Comparison of ENCODE assay signal across 8 cellular contexts in the genomic region with DNA sequence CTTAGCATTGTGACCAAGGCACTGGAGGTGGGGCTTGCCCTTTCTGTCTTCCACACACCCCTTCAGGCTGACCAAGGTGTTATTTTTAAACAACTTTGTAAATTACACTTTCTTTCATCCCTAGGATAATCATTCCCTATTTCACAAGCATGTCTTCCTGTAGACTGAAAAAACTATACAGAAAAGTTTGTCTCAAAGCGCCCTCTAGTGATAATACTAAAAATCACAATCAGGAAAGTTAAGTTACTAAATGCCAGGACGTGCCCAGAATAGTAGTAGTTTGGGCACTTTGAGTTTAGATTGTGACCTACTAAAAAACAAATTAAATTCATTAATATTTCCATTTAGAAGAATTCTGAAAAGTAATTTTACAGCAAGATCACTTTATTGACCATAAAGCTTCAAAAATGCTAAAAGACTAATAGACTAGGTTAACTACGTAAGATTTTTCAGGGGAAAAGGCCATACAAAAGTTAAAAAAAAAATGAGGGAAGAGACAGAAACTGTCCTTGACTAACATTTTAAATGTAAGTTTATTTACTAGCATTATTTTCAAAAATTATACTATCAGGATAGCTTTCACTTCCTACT.
DNase-seq lines count a peak whose midpoint lies in the region; ATAC-seq and TF ChIP-seq lines count a peak whose summit lies in the region.

No MANE protein-coding gene starts in this region.

- TF ChIP-seq CTCF in SK-N-SH (IDR thresholded peaks at IDR 0.05), result peak; percentile 73
- peak; percentile 49 for TF ChIP-seq CTCF in foreskin fibroblast (IDR thresholded peaks at IDR 0.05; ENCODE audit: low read depth, low read length)

- H3K36me3 Mint-ChIP-seq in stimulated activated memory B cell treated with anti-CD40 and anti-IgM and Interleukin-4, amounts not matched to agents 10 μg/mL and 1 μg/mL and 100 μg/mL, for 72 hours, result no peaks in the 10 kb centered on the region

- TF ChIP-seq RAD21 in SK-N-SH (IDR thresholded peaks at IDR 0.05; ENCODE audit: low read length), result peak; percentile 68

- H3K4me1 ChIP-seq in Karpas-422 (ENCODE audit: low read length) (no peaks in the 10 kb centered on the region), SK-N-SH (ENCODE audit: control insufficient read depth in 1 of 2, insufficient read depth in 2 of 2, low read depth in 1 of 2, low read length in 1 of 2) (no peaks in the 10 kb centered on the region)

- no peaks in the 10 kb centered on the region for H3K4me1 Mint-ChIP-seq in stimulated activated memory B cell treated with anti-CD40 and anti-IgM and Interleukin-4, amounts not matched to agents 10 μg/mL and 1 μg/mL and 100 μg/mL, for 72 hours

- H4K20me1 ChIP-seq in Karpas-422 (ENCODE audit: insufficient read depth, low read depth, low read length), result no peaks in the 10 kb centered on the region
- no peaks in the 10 kb centered on the region for H4K20me1 ChIP-seq in SK-N-SH (ENCODE audit: insufficient read depth)

- H3K27me3 Mint-ChIP-seq in stimulated activated memory B cell treated with anti-CD40 and anti-IgM and Interleukin-4, amounts not matched to agents 10 μg/mL and 1 μg/mL and 100 μg/mL, for 72 hours, result no peaks in the 10 kb centered on the region

- no peak overlapping the region for H3K27ac Mint-ChIP-seq in stimulated activated memory B cell treated with anti-CD40 and anti-IgM and Interleukin-4, amounts not matched to agents 10 μg/mL and 1 μg/mL and 100 μg/mL, for 72 hours

- H3K9me2 ChIP-seq in Karpas-422 (replicated peaks; ENCODE audit: insufficient read depth, low read length) (no peaks in the 10 kb centered on the region), SK-N-SH (no peaks in the 10 kb centered on the region)

- DNase-seq in DMS53 (lab: John Stamatoyannopoulos, UW) (peak; percentile 64), Karpas-422 (peak; percentile 74), SK-N-SH (peak; percentile 42), foreskin fibroblast (peak; percentile 16 to 64), sciatic nerve (ENCODE audit: low spot score) (no peak)
- DNase-seq in activated naive CD4-positive, alpha-beta T cell (lab: John Stamatoyannopoulos, UW), result no peak

- H3K27ac ChIP-seq in Karpas-422 (ENCODE audit: low read length) (no peak overlapping the region), SK-N-SH (ENCODE audit: low read depth in 2 of 2, low read length in 1 of 2) (no peak overlapping the region)

- POLR2A ChIA-PET in SK-N-SH (lab: Yijun Ruan, JAX), result no interaction called here

- H3K27me3 ChIP-seq in Karpas-422 (ENCODE audit: low read length), result no peaks in the 10 kb centered on the region
- H3K27me3 ChIP-seq in SK-N-SH (ENCODE audit: insufficient read depth), result peaks cover 19% of the 10 kb centered on the region

- ATAC-seq in sciatic nerve, result peak; percentile 30
- ATAC-seq in GM19452 (IDR thresholded peaks at IDR 0.05; ENCODE audit: unreplicated experiment), result no peak
- no peak for ATAC-seq in stimulated activated memory B cell treated with anti-CD40 and anti-IgM and Interleukin-4, amounts not matched to agents 10 μg/mL and 1 μg/mL and 100 μg/mL, for 72 hours

- H3K9me3 ChIP-seq in Karpas-422 (ENCODE audit: low read length) (no peaks in the 10 kb centered on the region), SK-N-SH (no peaks in the 10 kb centered on the region)

- TF ChIP-seq EP300 in SK-N-SH (IDR thresholded peaks at IDR 0.05; ENCODE audit: borderline replicate concordance in 1 of 2, low read depth in 1 of 2, low read length in 1 of 2), result no peak

- no peak overlapping the region for H3K4me3 Mint-ChIP-seq in stimulated activated memory B cell treated with anti-CD40 and anti-IgM and Interleukin-4, amounts not matched to agents 10 μg/mL and 1 μg/mL and 100 μg/mL, for 72 hours

- WGBS in SK-N-SH (ENCODE audit: low lambda C conversion rate), result 17% methylated on average over 3 of the region's 3 CpGs

- H3K9ac ChIP-seq in Karpas-422 (ENCODE audit: low read length) (no peak overlapping the region), SK-N-SH (no peak overlapping the region)

- intact Hi-C loops in sciatic nerve (cut with DNase I), result no loop called here

- H3K4me2 ChIP-seq in Karpas-422 (ENCODE audit: low read depth, low read length, poor library complexity, severe bottlenecking), result no peak overlapping the region
- H3K4me2 ChIP-seq in SK-N-SH, result no peak overlapping the region

- H3K79me2 ChIP-seq in Karpas-422 (ENCODE audit: low read length), result no peaks in the 10 kb centered on the region
- H3K79me2 ChIP-seq in SK-N-SH (ENCODE audit: insufficient read depth), result no peaks in the 10 kb centered on the region

- H3K4me3 ChIP-seq in Karpas-422 (ENCODE audit: low read length) (no peak overlapping the region), SK-N-SH (ENCODE audit: low read depth in 2 of 2, low read length in 1 of 2) (no peak overlapping the region), foreskin fibroblast (ENCODE audit: low read depth in 1 of 2, low read length in 2 of 2) (no peak overlapping the region)

- CTCF ChIA-PET in SK-N-SH (lab: Yijun Ruan, JAX), result interaction anchor here (0.6 to 1.3 kb wide), 8 partner anchors 10 to 494 kb away, joined by 3 to 10 read pairs (median 3); no protein-coding TSS in a partner anchor

- H2AFZ ChIP-seq in Karpas-422 (ENCODE audit: low read length) (no peak overlapping the region), SK-N-SH (ENCODE audit: low read depth) (no peak overlapping the region)

- no peaks in the 10 kb centered on the region for H3K36me3 ChIP-seq in Karpas-422 (ENCODE audit: insufficient read depth, low read length)
- H3K36me3 ChIP-seq in SK-N-SH (replicated peaks in 1 of 2; ENCODE audit: control insufficient read depth in 1 of 2, insufficient read depth in 2 of 2, low read length in 1 of 2), result no peaks in the 10 kb centered on the region

- H3K9me3 Mint-ChIP-seq in stimulated activated memory B cell treated with anti-CD40 and anti-IgM and Interleukin-4, amounts not matched to agents 10 μg/mL and 1 μg/mL and 100 μg/mL, for 72 hours, result peaks cover 6% of the 10 kb centered on the region

- no peaks in the 10 kb centered on the region for H3F3A ChIP-seq in SK-N-SH (replicated peaks; ENCODE audit: insufficient read depth)

TF ChIP-seq in SK-N-SH, 30 proteins besides CTCF, POLR2A, EP300 and RAD21:
- TF ChIP-seq SMC3 (IDR thresholded peaks at IDR 0.05; ENCODE audit: low read depth, low read length) (peak; percentile 27; the same call in 1 of the 2 replicates), GATA2 (CRISPR knock-in tag; IDR thresholded peaks at IDR 0.05) (no peak)

Comparison
In these comparisons a context has a peak if more than half of its experiments do, and no peak if none do; other contexts are left out.
1. DNase-seq: peak in DMS53 (single experiment), Karpas-422 (single experiment), SK-N-SH (single experiment) and foreskin fibroblast (2 of 2); none in sciatic nerve (single experiment) and activated naive CD4-positive, alpha-beta T cell (0 of 4).